24 cellular contexts compared by ENCODE assay signal in genomic region chr12:75932241-75932640, GRCh38.
"Had no signal": no experiment of that assay in that cellular context is flagged by ENCODE, and none has a peak within 500 bp of the region (broad histone marks: within the 10 kb centered on the region; RNA-seq: fewer than 3 reads in every experiment).

No MANE protein-coding gene starts in this region.

- H3K27ac ChIP-seq: body of pancreas, hepatocyte, left lung, ovary, prostate gland, stomach, suprapubic skin, tibial nerve had no signal

- H2AFZ ChIP-seq: hepatocyte had no signal

- H3K4me2 ChIP-seq: hepatocyte had no signal

- H3K27me3 ChIP-seq: body of pancreas, hepatocyte, left lung, ovary, stomach, tibial nerve had no signal

- H3K9me3 Mint-ChIP-seq: activated B cell treated with CpG ODN at 0.5 μM for 24 hours; activated CD8-positive, alpha-beta T cell treated with anti-CD3 and anti-CD28 coated beads for 36 hours; activated T-helper 17 cell treated with anti-CD3 and anti-CD28 coated beads, Interleukin-2, amount 50 U/mL, for 72 hours; natural killer cell treated with Interleukin-12 subunit alpha and Interleukin-12 subunit beta and Interleukin-15 and Interleukin-18, amount 100 ng/mL, for 72 hours had no signal

- ATAC-seq: activated CD8-positive, alpha-beta T cell treated with anti-CD3 and anti-CD28 coated beads for 36 hours; activated T-helper 17 cell treated with anti-CD3 and anti-CD28 coated beads, Interleukin-2, amount 50 U/mL, for 72 hours; body of pancreas; left lung; natural killer cell treated with Interleukin-12 subunit alpha and Interleukin-12 subunit beta and Interleukin-15 and Interleukin-18, amount 100 ng/mL, for 72 hours had no signal

- DNase-seq: activated B cell treated with CpG ODN at 0.5 μM for 24 hours; activated CD4-positive, alpha-beta T cell treated with anti-CD3 and anti-CD28 coated beads for 4 hours; activated CD8-positive, alpha-beta T cell treated with anti-CD3 and anti-CD28 coated beads for 36 hours; activated T-cell treated with anti-CD3 and anti-CD28 coated beads, Interleukin-2, amount 50 U/mL, for 1 hour; body of pancreas; central memory CD4-positive, alpha-beta T cell; dermis blood vessel endothelial cell; effector CD8-positive, alpha-beta T cell; glutamatergic neuron; immature natural killer cell; kidney glomerular epithelial cell; left lung; ovary; stimulated activated CD4-positive, alpha-beta T cell treated with anti-CD3 and anti-CD28 coated beads, Interleukin-4, amount 100 ng/mL, for 4 hours; stomach; T-helper 9 cell had no signal

- H3K27ac Mint-ChIP-seq: activated B cell treated with CpG ODN at 0.5 μM for 24 hours; activated CD8-positive, alpha-beta T cell treated with anti-CD3 and anti-CD28 coated beads for 36 hours; activated T-helper 17 cell treated with anti-CD3 and anti-CD28 coated beads, Interleukin-2, amount 50 U/mL, for 72 hours; immature natural killer cell had no signal

- H3K9me3 ChIP-seq: body of pancreas, left lung, ovary, prostate gland, stomach, suprapubic skin, tibial nerve had no signal

- H3K27me3 Mint-ChIP-seq: natural killer cell treated with Interleukin-12 subunit alpha and Interleukin-12 subunit beta and Interleukin-15 and Interleukin-18, amount 100 ng/mL, for 72 hours had no signal

- FAIRE-seq: frontal cortex had no signal

- H3K4me1 ChIP-seq: prostate gland, suprapubic skin had no signal

- H3K36me3 ChIP-seq: left lung, ovary, prostate gland, stomach, suprapubic skin, tibial nerve had no signal

- H3K79me2 ChIP-seq: hepatocyte had no signal

- H3K4me3 ChIP-seq: body of pancreas, hepatocyte, left lung, lung, ovary, prostate gland, stomach, suprapubic skin, tibial nerve had no signal

- H3K36me3 Mint-ChIP-seq: natural killer cell treated with Interleukin-12 subunit alpha and Interleukin-12 subunit beta and Interleukin-15 and Interleukin-18, amount 100 ng/mL, for 72 hours had no signal

- H3K4me3 Mint-ChIP-seq: activated B cell treated with CpG ODN at 0.5 μM for 24 hours; activated CD8-positive, alpha-beta T cell treated with anti-CD3 and anti-CD28 coated beads for 36 hours; activated T-helper 17 cell treated with anti-CD3 and anti-CD28 coated beads, Interleukin-2, amount 50 U/mL, for 72 hours; immature natural killer cell; natural killer cell treated with Interleukin-12 subunit alpha and Interleukin-12 subunit beta and Interleukin-15 and Interleukin-18, amount 100 ng/mL, for 72 hours had no signal
